18 cellular contexts compared by ENCODE assay signal in genomic region chr4:36053931-36054330, GRCh38.
A peak's percentile ranks its signal among the peaks of the same experiment; 100 is the strongest.
DNase-seq lines count a peak whose midpoint lies in the region; ATAC-seq and TF ChIP-seq lines count a peak whose summit lies in the region.
"Had no signal": no experiment of that assay in that cellular context is flagged by ENCODE, and none has a peak within 500 bp of the region (broad histone marks: within the 10 kb centered on the region; RNA-seq: fewer than 3 reads in every experiment).

No MANE protein-coding gene starts in this region.

- H3K9me3 Mint-ChIP-seq in CD4-positive, alpha-beta T cell = no peaks in the 10 kb centered on the region

- CTCF ChIA-PET in CD4-positive, alpha-beta T cell (lab: Charles Lee) = no interaction called here

- H2BK15ac ChIP-seq in mesenchymal stem cell (ENCODE audit: low read depth, poor library complexity, severe bottlenecking) = no peak overlapping the region

- no peak overlapping the region for H4K8ac ChIP-seq in mesenchymal stem cell (ENCODE audit: low read length)

- no peak overlapping the region for H2BK120ac ChIP-seq in mesenchymal stem cell (ENCODE audit: low read depth, low read length)

- POLR2A ChIA-PET in CD4-positive, alpha-beta T cell (lab: Charles Lee) = no interaction called here

- H2AK5ac ChIP-seq in mesenchymal stem cell (ENCODE audit: low read length, severe bottlenecking) = no peak overlapping the region

- WGBS in mesenchymal stem cell = 59% methylated on average over 2 of the region's 2 CpGs

- no peaks in the 10 kb centered on the region for H3K79me1 ChIP-seq in mesenchymal stem cell (replicated peaks; ENCODE audit: low read length, poor library complexity, severe bottlenecking)

- no peak overlapping the region for H3K4ac ChIP-seq in mesenchymal stem cell (ENCODE audit: low read depth in 1 of 2, low read length in 2 of 2)

- H3K27me3 Mint-ChIP-seq in CD4-positive, alpha-beta T cell = no peaks in the 10 kb centered on the region

- peak; percentile 1 for DNase-seq in COLO829 (ENCODE audit: low spot score)
- DNase-seq in NCI-H226 = peak; percentile 39
- DNase-seq in choroid plexus epithelial cell (ENCODE audit: low read depth) = peak; percentile 46
- peak; percentile 11 for DNase-seq in mesenchymal stem cell
- no peak for DNase-seq in MG63
- DNase-seq in OCI-M1 (lab: John Stamatoyannopoulos, UW) = no peak
- DNase-seq in CD4-positive, alpha-beta T cell = no peak
- no peak for DNase-seq in DMS153 (lab: John Stamatoyannopoulos, UW)
- DNase-seq: DMS 273 treated with DMSO at 0.1 percent for 48 hours, H7, NCI-H1436, NCI-H2029 treated with DMSO at 0.1 percent for 48 hours, NCI-H2171 treated with DMSO at 0.1 percent for 48 hours, NCI-H510A, NCI-H774, PC-3 had no signal

- no peaks in the 10 kb centered on the region for H3K4me1 Mint-ChIP-seq in CD4-positive, alpha-beta T cell (ENCODE audit: low read depth)

- H2BK12ac ChIP-seq in mesenchymal stem cell (ENCODE audit: low read length in 2 of 2) = no peak overlapping the region

- no peaks in the 10 kb centered on the region for H3K27me3 ChIP-seq in mesenchymal stem cell (ENCODE audit: control insufficient read depth in 1 of 2, insufficient read depth in 1 of 2, low read length in 2 of 2)
- no peaks in the 10 kb centered on the region for H3K27me3 ChIP-seq in MG63
- no peaks in the 10 kb centered on the region for H3K27me3 ChIP-seq in CD4-positive, alpha-beta T cell (ENCODE audit: control insufficient read depth, insufficient read depth, low read length)
- H3K27me3 ChIP-seq: BLaER1 treated with 17β-estradiol and CSF1 and Interleukin-3, amounts not matched to agents 10 nM and 100 nM had no signal

- H3K27ac ChIP-seq in mesenchymal stem cell (ENCODE audit: low read length, poor library complexity, severe bottlenecking) = no peak overlapping the region
- no peak overlapping the region for H3K27ac ChIP-seq in CD4-positive, alpha-beta T cell (ENCODE audit: low read depth, low read length)
- H3K27ac ChIP-seq: BLaER1 treated with 17β-estradiol and CSF1 and Interleukin-3, amounts not matched to agents 10 nM and 100 nM; RWPE1 had no signal

- H3K9me3 ChIP-seq in mesenchymal stem cell (ENCODE audit: control insufficient read depth, low read length) (no peaks in the 10 kb centered on the region), MG63 (no peaks in the 10 kb centered on the region)
- no peaks in the 10 kb centered on the region for H3K9me3 ChIP-seq in CD4-positive, alpha-beta T cell (ENCODE audit: control insufficient read depth, low read length)
- H3K9me3 ChIP-seq: BLaER1 treated with 17β-estradiol and CSF1 and Interleukin-3, amounts not matched to agents 10 nM and 100 nM had no signal

- intact Hi-C loops in CD4-positive, alpha-beta T cell (cut with DNase I, micrococcal nuclease) = no loop called here

- TF ChIP-seq CTCF in choroid plexus epithelial cell (conservative IDR thresholded peaks at IDR 0.05; ENCODE audit: low read depth, low read length) = no peak
- no peak for TF ChIP-seq CTCF in CD4-positive, alpha-beta T cell (IDR thresholded peaks at IDR 0.05)

- no peaks in the 10 kb centered on the region for H3K4me1 ChIP-seq in mesenchymal stem cell (ENCODE audit: control insufficient read depth, insufficient read depth, low read depth, low read length)
- H3K4me1 ChIP-seq: BLaER1 treated with 17β-estradiol and CSF1 and Interleukin-3, amounts not matched to agents 10 nM and 100 nM had no signal

- no peak overlapping the region for H2BK5ac ChIP-seq in mesenchymal stem cell (ENCODE audit: low read depth, low read length, poor library complexity, severe bottlenecking)

- no peak overlapping the region for H4K91ac ChIP-seq in mesenchymal stem cell (ENCODE audit: low read length)

- H3K9ac ChIP-seq in mesenchymal stem cell (ENCODE audit: low read length) = no peak overlapping the region
- H3K9ac ChIP-seq: BLaER1 treated with 17β-estradiol and CSF1 and Interleukin-3, amounts not matched to agents 10 nM and 100 nM had no signal

- no peak overlapping the region for H3K27ac Mint-ChIP-seq in CD4-positive, alpha-beta T cell

- no peaks in the 10 kb centered on the region for H3K36me3 ChIP-seq in mesenchymal stem cell (ENCODE audit: control insufficient read depth in 1 of 2, insufficient read depth in 2 of 2, low read depth in 1 of 2, low read length in 2 of 2)
- no peaks in the 10 kb centered on the region for H3K36me3 ChIP-seq in MG63
- H3K36me3 ChIP-seq: BLaER1 treated with 17β-estradiol and CSF1 and Interleukin-3, amounts not matched to agents 10 nM and 100 nM had no signal

- no peak overlapping the region for H3K14ac ChIP-seq in mesenchymal stem cell (ENCODE audit: low read length in 2 of 2)

- no peak for ATAC-seq in CD4-positive, alpha-beta T cell (ENCODE audit: poor library complexity)
- ATAC-seq: PC-3 had no signal

- H3K4me3 ChIP-seq in choroid plexus epithelial cell (ENCODE audit: low read depth, low read length) (no peak overlapping the region), mesenchymal stem cell (ENCODE audit: insufficient read depth in 1 of 2, low read depth in 1 of 2, low read length in 2 of 2) (no peak overlapping the region), MG63 (no peak overlapping the region)
- H3K4me3 ChIP-seq: BLaER1 treated with 17β-estradiol and CSF1 and Interleukin-3, amounts not matched to agents 10 nM and 100 nM had no signal

- no peak overlapping the region for H2AFZ ChIP-seq in mesenchymal stem cell (ENCODE audit: low read depth, low read length)

- H3K36me3 Mint-ChIP-seq in CD4-positive, alpha-beta T cell (ENCODE audit: low read depth) = no peaks in the 10 kb centered on the region

- no peak overlapping the region for H3K23ac ChIP-seq in mesenchymal stem cell (ENCODE audit: low read length in 2 of 2)

- no peak overlapping the region for H3K18ac ChIP-seq in mesenchymal stem cell (ENCODE audit: low read depth in 1 of 2, low read length in 2 of 2)

- H3K4me2 ChIP-seq in mesenchymal stem cell (ENCODE audit: low read length, poor library complexity, severe bottlenecking) = no peak overlapping the region
- H3K4me2 ChIP-seq: BLaER1 treated with 17β-estradiol and CSF1 and Interleukin-3, amounts not matched to agents 10 nM and 100 nM had no signal

- no peak overlapping the region for H3K4me3 Mint-ChIP-seq in CD4-positive, alpha-beta T cell

Comparison
In these comparisons a context has a peak if more than half of its experiments do, and no peak if none do; other contexts are left out.
1. DNase-seq: peak in COLO829 (single experiment), NCI-H226 (single experiment), choroid plexus epithelial cell (single experiment) and mesenchymal stem cell (single experiment); none in MG63 (single experiment), OCI-M1 (single experiment), CD4-positive, alpha-beta T cell (0 of 10) and DMS153 (single experiment).